In the genomic region with DNA sequence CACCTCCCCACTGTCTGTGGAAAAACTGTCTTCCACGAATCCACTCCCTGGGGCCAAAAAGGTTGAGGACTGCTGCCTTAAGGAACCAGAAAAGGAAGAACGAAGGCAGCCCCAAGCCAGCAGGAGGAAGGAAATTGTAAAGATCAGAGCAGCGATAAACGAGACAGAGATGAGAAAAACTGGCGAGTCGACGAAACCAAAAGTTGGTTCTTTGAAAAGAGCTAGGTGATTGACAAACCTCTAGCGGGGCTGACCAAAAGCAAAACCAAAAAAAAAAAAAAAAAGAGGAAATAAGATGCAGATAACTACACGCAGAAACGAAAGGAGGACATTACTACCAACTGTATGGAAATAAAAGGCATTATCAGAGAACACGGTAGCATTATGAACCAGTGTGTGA, we compare ENCODE assay signal across 8 cellular contexts.
DNase-seq lines count a peak whose midpoint lies in the region; ATAC-seq and TF ChIP-seq lines count a peak whose summit lies in the region.

No MANE protein-coding gene starts in this region.

- H3K23ac ChIP-seq in trophoblast cell (ENCODE audit: low read length) = no peak overlapping the region

- H3K14ac ChIP-seq in trophoblast cell (ENCODE audit: low read length) = no peak overlapping the region

- H3K27ac Mint-ChIP-seq in activated naive CD4-positive, alpha-beta T cell treated with anti-CD3 and anti-CD28 coated beads, Interleukin-2, amount 50 U/mL, for 72 hours = peak overlapping the region; percentile 36 to 47

- no peak overlapping the region for H4K8ac ChIP-seq in trophoblast cell (ENCODE audit: low read depth, low read length)

- H3K4me2 ChIP-seq in trophoblast cell (ENCODE audit: low read length) = peak overlapping the region; percentile 1

- peaks cover 3% of the 10 kb centered on the region for H3K79me2 ChIP-seq in trophoblast cell (ENCODE audit: control insufficient read depth, insufficient read depth, low read length, poor library complexity)

- no peak overlapping the region for H3K18ac ChIP-seq in trophoblast cell (ENCODE audit: low read length)

- H3K36me3 ChIP-seq in HAP-1 (replicated peaks) = no peaks in the 10 kb centered on the region
- no peaks in the 10 kb centered on the region for H3K36me3 ChIP-seq in trophoblast cell (ENCODE audit: control insufficient read depth in 1 of 2, insufficient read depth in 2 of 2, low read length in 2 of 2)
- H3K36me3 ChIP-seq in tibial artery = no peaks in the 10 kb centered on the region

- no peak overlapping the region for H3K4ac ChIP-seq in trophoblast cell (ENCODE audit: low read depth, low read length)

- ATAC-seq in activated naive CD4-positive, alpha-beta T cell treated with anti-CD3 and anti-CD28 coated beads, Interleukin-2, amount 50 U/mL, for 72 hours = peak; percentile 94 to 95

- peak; percentile 33 for DNase-seq in ELR (ENCODE audit: low read depth)
- DNase-seq in HAP-1 (ENCODE audit: low spot score in 2 of 2) = no peak
- DNase-seq in OCI-M2 (lab: John Stamatoyannopoulos, UW; ENCODE audit: unreplicated experiment) = peak; percentile 8
- DNase-seq in activated naive CD4-positive, alpha-beta T cell treated with anti-CD3 and anti-CD28 coated beads, Interleukin-2, amount 50 U/mL, for 72 hours (ENCODE audit: low spot score in 2 of 2) = peak in 1 of 2 donors; percentile 39
- DNase-seq in trophoblast cell = peak in 1 of 2 donors; percentile 63
- DNase-seq in tibial artery = no peak
- DNase-seq in NCI-H187 treated with DMSO at 0.1 percent for 48 hours (lab: John Stamatoyannopoulos, UW) = no peak
- DNase-seq in G401 (ENCODE audit: low spot score) = no peak

- WGBS in trophoblast cell (ENCODE audit: extremely low coverage, insufficient coverage, insufficient read length) = no CpG with 5 or more reads among the region's 11 CpGs

- TF ChIP-seq CTCF in tibial artery (IDR thresholded peaks at IDR 0.05) = no peak

- no peaks in the 10 kb centered on the region for H3K36me3 Mint-ChIP-seq in activated naive CD4-positive, alpha-beta T cell treated with anti-CD3 and anti-CD28 coated beads, Interleukin-2, amount 50 U/mL, for 72 hours

- no peak overlapping the region for H3K9ac ChIP-seq in trophoblast cell (ENCODE audit: low read length)

- no peak overlapping the region for H4K91ac ChIP-seq in trophoblast cell (ENCODE audit: low read depth, low read length)

- no peak overlapping the region for H2BK5ac ChIP-seq in trophoblast cell (ENCODE audit: low read depth, low read length, poor library complexity)

- in situ Hi-C loops in HAP-1 (cut with MboI; ENCODE audit: low sequenced_read_pairs) = no loop called here
- in situ Hi-C loops in G401 (cut with HindIII; ENCODE audit: low sequenced_read_pairs) = no loop called here

- H3K4me1 ChIP-seq in HAP-1 (no peaks in the 10 kb centered on the region), trophoblast cell (ENCODE audit: control insufficient read depth in 1 of 2, insufficient read depth in 2 of 2, low read length in 2 of 2) (peaks cover 16 to 22% of the 10 kb centered on the region in 2 experiments), tibial artery (peaks cover 0 to 28% (median 11%) of the 10 kb centered on the region in 4 donors)

- H3K9me3 ChIP-seq in HAP-1 (no peaks in the 10 kb centered on the region), trophoblast cell (ENCODE audit: insufficient read depth, low read depth, low read length) (peaks cover 3% of the 10 kb centered on the region), tibial artery (no peaks in the 10 kb centered on the region)

- peaks cover 26% of the 10 kb centered on the region for H3K79me1 ChIP-seq in trophoblast cell (ENCODE audit: low read length)

- no peak overlapping the region for H2AK5ac ChIP-seq in trophoblast cell (ENCODE audit: low read length)

- no peak overlapping the region for H2AFZ ChIP-seq in trophoblast cell (ENCODE audit: insufficient read depth, low read length, poor library complexity)

- no peak overlapping the region for H2BK120ac ChIP-seq in trophoblast cell (ENCODE audit: insufficient read depth, low read length, poor library complexity)

- no peak overlapping the region for H4K12ac ChIP-seq in trophoblast cell (ENCODE audit: low read depth, low read length)

- no peak overlapping the region for H2BK12ac ChIP-seq in trophoblast cell (ENCODE audit: low read length)

- no peaks in the 10 kb centered on the region for H3K27me3 ChIP-seq in HAP-1 (ENCODE audit: low read depth)
- H3K27me3 ChIP-seq in trophoblast cell (ENCODE audit: insufficient read depth, low read length) = no peaks in the 10 kb centered on the region
- H3K27me3 ChIP-seq in tibial artery = no peaks in the 10 kb centered on the region

- intact Hi-C loops in tibial artery (cut with DNase I; ENCODE audit: low total_unique reads) = no loop called here

- H3K9me3 Mint-ChIP-seq in activated naive CD4-positive, alpha-beta T cell treated with anti-CD3 and anti-CD28 coated beads, Interleukin-2, amount 50 U/mL, for 72 hours = no peaks in the 10 kb centered on the region

- H3K27ac ChIP-seq in trophoblast cell (ENCODE audit: low read depth, low read length) = peak overlapping the region; percentile 36
- peak overlapping the region in 1 of 2 donors; percentile 3 for H3K27ac ChIP-seq in tibial artery

- H3K4me3 ChIP-seq in HAP-1 = peak overlapping the region; percentile 11; the same call in 1 of the 2 replicates
- H3K4me3 ChIP-seq in trophoblast cell (ENCODE audit: low read depth, low read length) = no peak overlapping the region
- no peak overlapping the region for H3K4me3 ChIP-seq in tibial artery

Comparison
In these comparisons a context has a peak if more than half of its experiments do, and no peak if none do; other contexts are left out.
1. DNase-seq: peak in ELR (single experiment) and OCI-M2 (single experiment); none in HAP-1 (0 of 2), tibial artery (0 of 2), NCI-H187 treated with DMSO at 0.1 percent for 48 hours (single experiment) and G401 (single experiment).